ENCODE assay signal across 20 cellular contexts in genomic region chr9:68651280-68651893, GRCh38. TPM values are rescaled to one million over a fixed set of nuclear protein-coding genes. Genes with fewer than 3 reads are reported as not detected.
DNase-seq lines count a peak whose midpoint lies in the region; ATAC-seq lines count a peak whose summit lies in the region.
"Had no signal": no experiment of that assay in that cellular context is flagged by ENCODE, and none has a peak within 500 bp of the region (broad histone marks: within the 10 kb centered on the region; RNA-seq: fewer than 3 reads in every experiment).

No MANE protein-coding gene starts in this region.

- no peak overlapping the region for H2BK120ac ChIP-seq in mesendoderm (ENCODE audit: low read depth, low read length)

- H3K9me3 Mint-ChIP-seq in activated naive CD8-positive, alpha-beta T cell (ENCODE audit: low read depth): no peaks in the 10 kb centered on the region

- ATAC-seq in HG02610 (IDR thresholded peaks at IDR 0.05; ENCODE audit: unreplicated experiment): peak; percentile 37
- ATAC-seq: SK-N-SH treated with all-trans-retinoic acid at 6 μM for 48 hours, upper lobe of right lung had no signal

- peaks cover 17% of the 10 kb centered on the region for H3K27me3 Mint-ChIP-seq in activated naive CD8-positive, alpha-beta T cell

- no peaks in the 10 kb centered on the region for H3K79me2 ChIP-seq in mesendoderm (ENCODE audit: control insufficient read depth, insufficient read depth, low read length)

- H3K4me1 ChIP-seq in mesendoderm (ENCODE audit: control insufficient read depth, low read depth, low read length): no peaks in the 10 kb centered on the region
- H3K4me1 ChIP-seq: BE2C, Caco-2, upper lobe of right lung had no signal

- no peak overlapping the region for H3K23ac ChIP-seq in mesendoderm (ENCODE audit: low read length)

- peaks cover 2% of the 10 kb centered on the region for H3K4me1 Mint-ChIP-seq in activated naive CD8-positive, alpha-beta T cell (ENCODE audit: low read depth)

- peak overlapping the region; percentile 6 for H3K27ac Mint-ChIP-seq in activated naive CD8-positive, alpha-beta T cell

- no peak overlapping the region for H4K5ac ChIP-seq in mesendoderm (ENCODE audit: low read length)

- no peak overlapping the region for H4K8ac ChIP-seq in mesendoderm (ENCODE audit: low read depth, low read length)

- DNase-seq in NOMO-1 treated with DMSO at 0.1 percent for 48 hours (lab: John Stamatoyannopoulos, UW; ENCODE audit: unreplicated experiment) (peak; percentile 11), NOMO-1 treated with dmso at 0.1 percent for 144 hours (lab: John Stamatoyannopoulos, UW; ENCODE audit: unreplicated experiment) (no peak), Daoy (ENCODE audit: low read depth) (peak; percentile 37), inferior parietal cortex (ENCODE audit: extremely low spot score) (no peak), mesendoderm (no peak), NCI-H1436 (lab: John Stamatoyannopoulos, UW) (no peak)
- DNase-seq: BE2C, Caco-2, caudate nucleus, dorsolateral prefrontal cortex, kidney, NCI-H1930, NCI-H446, retina, upper lobe of right lung had no signal

- H2BK15ac ChIP-seq in mesendoderm (replicated peaks; ENCODE audit: low read depth): no peak overlapping the region

- H3K18ac ChIP-seq in mesendoderm (ENCODE audit: low read length): no peak overlapping the region

- H3K79me1 ChIP-seq in mesendoderm (ENCODE audit: low read length): no peaks in the 10 kb centered on the region

- no peak overlapping the region for H2AK5ac ChIP-seq in mesendoderm (ENCODE audit: low read length)

- no peak overlapping the region for H3K27ac ChIP-seq in mesendoderm (ENCODE audit: low read depth, low read length)
- H3K27ac ChIP-seq: 22Rv1, dorsolateral prefrontal cortex, RWPE1, upper lobe of right lung had no signal

- H3K4me2 ChIP-seq in mesendoderm (ENCODE audit: low read length): no peak overlapping the region

- no CpG with 5 or more reads among the region's 3 CpGs for WGBS in mesendoderm (ENCODE audit: extremely low coverage, insufficient coverage, low lambda C conversion rate)

- H3K36me3 Mint-ChIP-seq in activated naive CD8-positive, alpha-beta T cell: no peaks in the 10 kb centered on the region

- no peak overlapping the region for H3K4me3 Mint-ChIP-seq in activated naive CD8-positive, alpha-beta T cell

- no peaks in the 10 kb centered on the region for H3K36me3 ChIP-seq in mesendoderm (ENCODE audit: control insufficient read depth, insufficient read depth, low read length)
- H3K36me3 ChIP-seq: BE2C, upper lobe of right lung had no signal

- no peak overlapping the region for H2BK5ac ChIP-seq in mesendoderm (ENCODE audit: low read length)

- H3K27me3 ChIP-seq in mesendoderm (ENCODE audit: insufficient read depth, low read length, poor library complexity): no peaks in the 10 kb centered on the region
- H3K27me3 ChIP-seq: BE2C, upper lobe of right lung had no signal

- no peak overlapping the region for H3K4me3 ChIP-seq in mesendoderm (ENCODE audit: low read length)
- H3K4me3 ChIP-seq: dorsolateral prefrontal cortex, upper lobe of right lung had no signal

- no peak overlapping the region for H3K9ac ChIP-seq in mesendoderm (ENCODE audit: low read length)

- no peak overlapping the region for H3K4ac ChIP-seq in mesendoderm (ENCODE audit: low read depth, low read length)

- H3K56ac ChIP-seq in mesendoderm (ENCODE audit: low read length): no peak overlapping the region

RNA-seq across cellular contexts. Expression of gene PIP5K1B, which starts 53.7 kb away (rescaled TPM):
- total RNA-seq in Daoy (2014; rRNA removed; shearing (Covaris generic)): 0.09 and 0.57 TPM in 2 replicates
- polyA plus RNA-seq in mesendoderm (2013, experiment 1 of 2): 1.5 TPM
- polyA plus RNA-seq in mesendoderm (2013, experiment 2 of 2): 1.5 TPM

Comparison
In these comparisons a context has a peak if more than half of its experiments do, and no peak if none do; other contexts are left out.
1. DNase-seq: peak in NOMO-1 treated with DMSO at 0.1 percent for 48 hours (single experiment) and Daoy (single experiment); none in NOMO-1 treated with dmso at 0.1 percent for 144 hours (single experiment), inferior parietal cortex (single experiment), mesendoderm (single experiment) and NCI-H1436 (single experiment).